In genomic region chr2:121699421-121700328, GRCh38 we compare ENCODE assay signal across 8 cellular contexts. TPM values are rescaled to one million over a fixed set of nuclear protein-coding genes. Genes with fewer than 3 reads are reported as not detected.
DNase-seq lines count a peak whose midpoint lies in the region; ATAC-seq and TF ChIP-seq lines count a peak whose summit lies in the region.

No MANE protein-coding gene starts in this region.

- H3K4me1 ChIP-seq in fibroblast of lung (ENCODE audit: control insufficient read depth, extremely low read depth, insufficient read depth, low read length) (peaks cover 6% of the 10 kb centered on the region), gastrocnemius medialis (peaks cover 6 to 13% of the 10 kb centered on the region in 2 donors), uterus (no peaks in the 10 kb centered on the region)

- no peaks in the 10 kb centered on the region for H4K20me1 ChIP-seq in fibroblast of lung (ENCODE audit: control insufficient read depth, extremely low read depth, insufficient read depth, low read length)

- H3K4me2 ChIP-seq in fibroblast of lung (ENCODE audit: extremely low read depth, insufficient read depth, low read length), result no peak overlapping the region

- H3K4me3 ChIP-seq in fibroblast of lung (replicated peaks in 1 of 4; ENCODE audit: control extremely low read depth in 1 of 4, insufficient read depth in 1 of 4, low read depth in 3 of 4, low read length in 4 of 4), result no peak overlapping the region
- H3K4me3 ChIP-seq in gastrocnemius medialis, result no peak overlapping the region
- no peak overlapping the region for H3K4me3 ChIP-seq in uterus

- TF ChIP-seq CTCF in fibroblast of lung (conservative IDR thresholded peaks at IDR 0.05 in 1 of 2, IDR thresholded peaks at IDR 0.05 in 1 of 2; ENCODE audit: low read depth in 1 of 2, low read length in 2 of 2) (no peak), gastrocnemius medialis (IDR thresholded peaks at IDR 0.05 in 4 of 5, conservative IDR thresholded peaks at IDR 0.05 in 1 of 5) (no peak), uterus (IDR thresholded peaks at IDR 0.05) (no peak)

- H2AFZ ChIP-seq in fibroblast of lung (ENCODE audit: low read length), result no peak overlapping the region

- in situ Hi-C loops in gastrocnemius medialis (cut with MboI; ENCODE audit: low sequenced_read_pairs in 4 of 4), result loop anchor here in 2 of 4 donors (25.0 kb wide), 2 partner anchors 162 to 287 kb away; partner anchors contain the start of gene RNU4ATAC (in 2 of the 2)

- no peaks in the 10 kb centered on the region for H3K79me2 ChIP-seq in fibroblast of lung (ENCODE audit: control insufficient read depth, insufficient read depth, low read length)

- peak; percentile 97 for ATAC-seq in HG02973 (IDR thresholded peaks at IDR 0.05; ENCODE audit: unreplicated experiment)
- peak; percentile 95 to 98 for ATAC-seq in gastrocnemius medialis

- intact Hi-C loops in gastrocnemius medialis (cut with DNase I; ENCODE audit: low total_unique reads), result loop anchor here (5.0 kb wide), 1 partner anchor 47 kb away; no protein-coding TSS in a partner anchor
- intact Hi-C loops in uterus (cut with DNase I; ENCODE audit: low total_unique reads), result no loop called here

- no peak overlapping the region for H3K9ac ChIP-seq in fibroblast of lung (ENCODE audit: insufficient read depth, low read length)

- H3K27me3 ChIP-seq in fibroblast of lung (ENCODE audit: control insufficient read depth, insufficient read depth, low read length) (no peaks in the 10 kb centered on the region), gastrocnemius medialis (no peaks in the 10 kb centered on the region), uterus (no peaks in the 10 kb centered on the region)

- H3K9me3 ChIP-seq in fibroblast of lung (ENCODE audit: control insufficient read depth, insufficient read depth, low read depth, low read length), result no peaks in the 10 kb centered on the region
- H3K9me3 ChIP-seq in gastrocnemius medialis, result no peaks in the 10 kb centered on the region
- H3K9me3 ChIP-seq in uterus, result no peaks in the 10 kb centered on the region

- TF ChIP-seq POLR2A in GM18526 (IDR thresholded peaks at IDR 0.05; ENCODE audit: extremely low read depth, insufficient read length), result peak; percentile 24
- no peak for TF ChIP-seq POLR2A in gastrocnemius medialis (IDR thresholded peaks at IDR 0.05)
- no peak for TF ChIP-seq POLR2A in uterus (IDR thresholded peaks at IDR 0.05)

- DNase-seq in NOMO-1 treated with dmso at 0.1 percent for 144 hours (lab: John Stamatoyannopoulos, UW; ENCODE audit: unreplicated experiment) (peak; percentile 86), fibroblast of lung (ENCODE audit: low read depth in 2 of 2) (peak; percentile 53 to 82), gastrocnemius medialis (peak; percentile 70 to 94), NCI-H187 treated with DMSO at 0.1 percent for 48 hours (lab: John Stamatoyannopoulos, UW) (no peak), uterus (no peak)
- DNase-seq in activated CD8-positive, alpha-beta memory T cell treated with anti-CD3 and anti-CD28 coated beads, Interleukin-2, amount 50 U/mL, for 48 hours, result peak; percentile 86

- H3K36me3 ChIP-seq in fibroblast of lung (ENCODE audit: control insufficient read depth, insufficient read depth, low read length) (no peaks in the 10 kb centered on the region), gastrocnemius medialis (no peaks in the 10 kb centered on the region), uterus (no peaks in the 10 kb centered on the region)

- no peak overlapping the region for H3K27ac ChIP-seq in fibroblast of lung (ENCODE audit: insufficient read depth, low read length)
- H3K27ac ChIP-seq in gastrocnemius medialis, result peak overlapping the region; percentile 58 to 68 (median 64)
- no peak overlapping the region for H3K27ac ChIP-seq in uterus

RNA-seq across cellular contexts. Expression of gene NIFK, which starts 37.0 kb away (rescaled TPM):
- total RNA-seq in fibroblast of lung, result 45.5 and 47.4 TPM in 2 replicates
- polyA plus RNA-seq in fibroblast of lung, result 30.7 and 38.7 TPM in 2 replicates
- 35.3 and 50.9 TPM in 2 replicates for polyA plus RNA-seq in fibroblast of lung (2012)
- polyA minus RNA-seq in fibroblast of lung (ENCODE audit: low replicate concordance), result 3.1 and 4.0 TPM in 2 replicates
- 10 to 100 TPM; 31.1 to 42.3 (median 37.3) TPM for total RNA-seq in gastrocnemius medialis
- 10 to 100 TPM; 21.2 to 61.2 (median 39.4) TPM for total RNA-seq in uterus

RNA-seq across cellular contexts. Expression of gene CLASP1, which starts 50.4 kb away (rescaled TPM):
- total RNA-seq in fibroblast of lung (33.6 and 48.4 TPM in 2 replicates), gastrocnemius medialis (10 to 100 TPM; 50.1 to 73.9 (median 61.4) TPM), uterus (100 to 1,000 TPM in 1 of 4 donors, 10 to 100 TPM in 3; 14.1 to 110 (median 55.9) TPM)
- polyA plus RNA-seq in fibroblast of lung, result 6.0 and 7.3 TPM in 2 replicates
- 19.1 TPM in 2 replicates for polyA plus RNA-seq in fibroblast of lung (2012)
- 17.5 and 23.6 TPM in 2 replicates for polyA minus RNA-seq in fibroblast of lung (ENCODE audit: low replicate concordance)

RNA-seq across cellular contexts. Expression of gene TSN, which starts 55.8 kb away (rescaled TPM):
- total RNA-seq in fibroblast of lung, result 40.0 and 42.9 TPM in 2 replicates
- 50.4 and 59.0 TPM in 2 replicates for polyA plus RNA-seq in fibroblast of lung
- 36.9 and 46.6 TPM in 2 replicates for polyA plus RNA-seq in fibroblast of lung (2012)
- polyA minus RNA-seq in fibroblast of lung (ENCODE audit: low replicate concordance), result 12.3 and 35.9 TPM in 2 replicates
- total RNA-seq in gastrocnemius medialis, result 10 to 100 TPM; 31.8 to 49.3 (median 41.2) TPM
- 10 to 100 TPM; 54.3 to 93.8 (median 82.1) TPM for total RNA-seq in uterus

Comparison
In these comparisons a context has a peak if more than half of its experiments do, and no peak if none do; other contexts are left out.
1. DNase-seq: peak in NOMO-1 treated with dmso at 0.1 percent for 144 hours (single experiment), activated CD8-positive, alpha-beta memory T cell treated with anti-CD3 and anti-CD28 coated beads, Interleukin-2, amount 50 U/mL, for 48 hours (single experiment), fibroblast of lung (2 of 2) and gastrocnemius medialis (2 of 2); none in NCI-H187 treated with DMSO at 0.1 percent for 48 hours (single experiment) and uterus (0 of 2).
2. H3K27ac ChIP-seq: peak in gastrocnemius medialis (4 of 4); none in fibroblast of lung (single experiment) and uterus (0 of 2).